Comparison of ENCODE assay signal across 8 cellular contexts in genomic region chr3:108818404-108818803, GRCh38. TPM values are rescaled to one million over a fixed set of nuclear protein-coding genes. Genes with fewer than 3 reads are reported as not detected.
DNase-seq lines count a peak whose midpoint lies in the region; ATAC-seq and TF ChIP-seq lines count a peak whose summit lies in the region.

No MANE protein-coding gene starts in this region.

- H3K36me3 ChIP-seq in gastroesophageal sphincter: no peaks in the 10 kb centered on the region

- TF ChIP-seq POLR2A in gastroesophageal sphincter (IDR thresholded peaks at IDR 0.05) (no peak), lower leg skin (IDR thresholded peaks at IDR 0.05) (no peak)

- peak; percentile 85 for ATAC-seq in HG02885 (IDR thresholded peaks at IDR 0.05; ENCODE audit: poor library complexity, unreplicated experiment)
- ATAC-seq in gastroesophageal sphincter: no peak

- intact Hi-C loops in lower leg skin (cut with DNase I; ENCODE audit: low total_unique reads): no loop called here

- TF ChIP-seq EP300 in gastroesophageal sphincter (IDR thresholded peaks at IDR 0.05): no peak

- peak; percentile 69 for DNase-seq in activated CD8-positive, alpha-beta memory T cell treated with anti-CD3 and anti-CD28 coated beads for 24 hours
- no peak for DNase-seq in activated CD8-positive, alpha-beta memory T cell treated with anti-CD3 and anti-CD28 coated beads, Interleukin-2, amount 50 U/mL, for 48 hours
- DNase-seq in NCI-H524 (lab: John Stamatoyannopoulos, UW): peak; percentile 13 to 74
- peak; percentile 41 for DNase-seq in activated CD8-positive, alpha-beta memory T cell treated with anti-CD3 and anti-CD28 coated beads, Interleukin-2, amount 50 U/mL, for 4 hours
- peak; percentile 42 for DNase-seq in iPS-NIHi11 (ENCODE audit: low spot score)
- DNase-seq in lower leg skin (ENCODE audit: low spot score in 2 of 2): no peak

- no peaks in the 10 kb centered on the region for H3K4me1 ChIP-seq in gastroesophageal sphincter

- no peaks in the 10 kb centered on the region for H3K9me3 ChIP-seq in gastroesophageal sphincter

- WGBS in gastroesophageal sphincter (ENCODE audit: low coverage in 1 of 2), 2 donors: 14 to 20% methylated on average over 2 of the region's 2 CpGs
- 34 to 39% methylated on average over 2 of the region's 2 CpGs for WGBS in lower leg skin, 2 donors

- no peaks in the 10 kb centered on the region for H3K27me3 ChIP-seq in gastroesophageal sphincter

- H3K4me3 ChIP-seq in gastroesophageal sphincter (no peak overlapping the region), lower leg skin (ENCODE audit: low read depth, poor library complexity, severe bottlenecking) (no peak overlapping the region)

- TF ChIP-seq CTCF in gastroesophageal sphincter (IDR thresholded peaks at IDR 0.05) (no peak), lower leg skin (IDR thresholded peaks at IDR 0.05) (no peak)

- no peak overlapping the region for H3K27ac ChIP-seq in gastroesophageal sphincter

RNA-seq across cellular contexts. Expression of gene TRAT1, which starts 4.2 kb away (rescaled TPM):
- total RNA-seq in gastroesophageal sphincter (1 to 10 TPM in 2 of 4 donors, not detected in 2; 1.2 to 2.4 TPM), lower leg skin (not detected)

Comparison
In these comparisons a context has a peak if more than half of its experiments do, and no peak if none do; other contexts are left out.
1. DNase-seq: peak in activated CD8-positive, alpha-beta memory T cell treated with anti-CD3 and anti-CD28 coated beads for 24 hours (single experiment), NCI-H524 (2 of 2), activated CD8-positive, alpha-beta memory T cell treated with anti-CD3 and anti-CD28 coated beads, Interleukin-2, amount 50 U/mL, for 4 hours (single experiment) and iPS-NIHi11 (single experiment); none in activated CD8-positive, alpha-beta memory T cell treated with anti-CD3 and anti-CD28 coated beads, Interleukin-2, amount 50 U/mL, for 48 hours (single experiment) and lower leg skin (0 of 2).